In the genomic region with DNA sequence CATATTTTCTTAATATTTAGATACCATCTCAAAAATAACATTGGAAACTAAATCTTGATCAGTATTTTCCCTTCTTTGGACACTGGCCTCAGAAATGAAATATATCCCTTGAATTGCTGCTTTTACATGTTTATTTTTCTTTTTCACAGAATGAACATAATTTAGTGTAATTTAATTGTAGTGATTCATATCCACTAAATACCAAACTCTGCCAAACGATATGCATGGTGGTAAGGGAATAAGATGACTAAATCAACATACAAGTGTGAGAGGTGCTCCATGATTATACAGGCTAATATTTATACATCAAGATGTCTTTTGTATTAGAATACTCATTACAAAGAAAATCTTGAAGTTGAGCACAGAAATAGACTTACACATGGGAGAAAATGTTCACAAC, we compare ENCODE assay signal across 23 cellular contexts.
DNase-seq lines count a peak whose midpoint lies in the region; ATAC-seq, FAIRE-seq and TF ChIP-seq lines count a peak whose summit lies in the region.
"Had no signal": no experiment of that assay in that cellular context is flagged by ENCODE, and none has a peak within 500 bp of the region (broad histone marks: within the 10 kb centered on the region; RNA-seq: fewer than 3 reads in every experiment).

No MANE protein-coding gene starts in this region.

- no peaks in the 10 kb centered on the region for H3K27me3 ChIP-seq in astrocyte (ENCODE audit: insufficient read depth, low read length)
- no peaks in the 10 kb centered on the region for H3K27me3 ChIP-seq in fibroblast of lung (ENCODE audit: control insufficient read depth, insufficient read depth, low read length)
- H3K27me3 ChIP-seq: BE2C had no signal

- no peaks in the 10 kb centered on the region for H3K79me2 ChIP-seq in astrocyte (ENCODE audit: insufficient read depth, low read length)
- no peaks in the 10 kb centered on the region for H3K79me2 ChIP-seq in fibroblast of lung (ENCODE audit: control insufficient read depth, insufficient read depth, low read length)

- H3K4me3 ChIP-seq in astrocyte (ENCODE audit: insufficient read depth, low read depth, low read length) (no peak overlapping the region), fibroblast of lung (replicated peaks in 1 of 4; ENCODE audit: control extremely low read depth in 1 of 4, insufficient read depth in 1 of 4, low read depth in 3 of 4, low read length in 4 of 4) (no peak overlapping the region)

- H3K4me3 Mint-ChIP-seq in HFFc6 (no peak overlapping the region), astrocyte (ENCODE audit: unreplicated experiment) (no peak overlapping the region)
- H3K4me3 Mint-ChIP-seq: CD4-positive, CD25-positive, alpha-beta regulatory T cell; CD8-positive, alpha-beta memory T cell had no signal

- no peaks in the 10 kb centered on the region for H3K27me3 Mint-ChIP-seq in HFFc6 (ENCODE audit: insufficient read depth)
- H3K27me3 Mint-ChIP-seq in astrocyte (ENCODE audit: low read depth, unreplicated experiment): no peaks in the 10 kb centered on the region
- H3K27me3 Mint-ChIP-seq: CD4-positive, CD25-positive, alpha-beta regulatory T cell; CD8-positive, alpha-beta memory T cell had no signal

- H3K9me3 Mint-ChIP-seq in HFFc6: no peaks in the 10 kb centered on the region
- no peaks in the 10 kb centered on the region for H3K9me3 Mint-ChIP-seq in astrocyte (ENCODE audit: unreplicated experiment)

- DNase-seq in EH (ENCODE audit: low read depth): peak; percentile 72
- peak; percentile 6 for DNase-seq in HFFc6
- peak; percentile 30 for DNase-seq in astrocyte (ENCODE audit: low read depth)
- DNase-seq in fibroblast of lung (ENCODE audit: low read depth in 2 of 2): peak; percentile 31 to 41
- no peak for DNase-seq in stimulated activated naive CD4-positive, alpha-beta T cell (lab: John Stamatoyannopoulos, UW)
- no peak for DNase-seq in activated effector memory CD4-positive, alpha-beta T cell treated with anti-CD3 and anti-CD28 coated beads, Interleukin-2, amount 50 U/mL, for 16 hours
- no peak for DNase-seq in GM20000 (ENCODE audit: low spot score)
- DNase-seq: BE2C; C1 segment of cervical spinal cord; CD4-positive, CD25-positive, alpha-beta regulatory T cell; CD8-positive, alpha-beta memory T cell; COR-L47; DMS 273 treated with DMSO at 0.1 percent for 48 hours; DMS53; DND-41; GDM1; GOT3; H7 had no signal

- H3K36me3 Mint-ChIP-seq in HFFc6 (ENCODE audit: low read depth): peaks cover 13% of the 10 kb centered on the region
- no peaks in the 10 kb centered on the region for H3K36me3 Mint-ChIP-seq in astrocyte (ENCODE audit: low read depth, unreplicated experiment)
- H3K36me3 Mint-ChIP-seq: CD4-positive, CD25-positive, alpha-beta regulatory T cell; CD8-positive, alpha-beta memory T cell had no signal

- ATAC-seq in GM21390 (IDR thresholded peaks at IDR 0.05; ENCODE audit: unreplicated experiment): no peak
- ATAC-seq: HCT116 had no signal

- no peak for TF ChIP-seq CTCF in HFFc6 (IDR thresholded peaks at IDR 0.05)
- TF ChIP-seq CTCF in astrocyte (IDR thresholded peaks at IDR 0.05; ENCODE audit: insufficient read depth, low read depth, low read length): no peak
- TF ChIP-seq CTCF in fibroblast of lung (conservative IDR thresholded peaks at IDR 0.05 in 1 of 2, IDR thresholded peaks at IDR 0.05 in 1 of 2; ENCODE audit: low read depth in 1 of 2, low read length in 2 of 2): no peak
- no peak for TF ChIP-seq CTCF in GM20000 (IDR thresholded peaks at IDR 0.05; ENCODE audit: extremely low read depth, missing control alignments)

- H3K4me1 ChIP-seq in astrocyte (ENCODE audit: insufficient read depth, low read length): no peaks in the 10 kb centered on the region
- no peaks in the 10 kb centered on the region for H3K4me1 ChIP-seq in fibroblast of lung (ENCODE audit: control insufficient read depth, extremely low read depth, insufficient read depth, low read length)

- H3K36me3 ChIP-seq in astrocyte (ENCODE audit: insufficient read depth, low read length) (no peaks in the 10 kb centered on the region), fibroblast of lung (ENCODE audit: control insufficient read depth, insufficient read depth, low read length) (no peaks in the 10 kb centered on the region)
- H3K36me3 ChIP-seq: BE2C had no signal

- H2AFZ ChIP-seq in astrocyte (ENCODE audit: low read depth, low read length) (no peak overlapping the region), fibroblast of lung (ENCODE audit: low read length) (no peak overlapping the region)

- H3K4me2 ChIP-seq in astrocyte (ENCODE audit: low read length) (no peak overlapping the region), fibroblast of lung (ENCODE audit: extremely low read depth, insufficient read depth, low read length) (no peak overlapping the region)

- H3K27ac ChIP-seq in astrocyte (ENCODE audit: low read depth, low read length) (no peak overlapping the region), fibroblast of lung (ENCODE audit: insufficient read depth, low read length) (no peak overlapping the region)

- no peak for FAIRE-seq in astrocyte (lab: Jason Lieb, UNC)
- FAIRE-seq: GM12892, GM18507, HTR-8/SVneo had no signal

- peaks cover 23% of the 10 kb centered on the region for H3K4me1 Mint-ChIP-seq in HFFc6 (ENCODE audit: low read depth)
- no peaks in the 10 kb centered on the region for H3K4me1 Mint-ChIP-seq in astrocyte (ENCODE audit: low read depth, unreplicated experiment)
- H3K4me1 Mint-ChIP-seq: CD4-positive, CD25-positive, alpha-beta regulatory T cell; CD8-positive, alpha-beta memory T cell had no signal

- no peak overlapping the region for H3K9ac ChIP-seq in astrocyte (ENCODE audit: low read length)
- H3K9ac ChIP-seq in fibroblast of lung (ENCODE audit: insufficient read depth, low read length): no peak overlapping the region

- H3K27ac Mint-ChIP-seq in HFFc6: 0 out of 2 replicates have a peak overlapping the region, but pooled peaks have one; percentile 24
- no peak overlapping the region for H3K27ac Mint-ChIP-seq in astrocyte (ENCODE audit: unreplicated experiment)
- H3K27ac Mint-ChIP-seq: CD4-positive, CD25-positive, alpha-beta regulatory T cell; CD8-positive, alpha-beta memory T cell had no signal

- H4K20me1 ChIP-seq in astrocyte (ENCODE audit: insufficient read depth, low read length) (no peaks in the 10 kb centered on the region), fibroblast of lung (ENCODE audit: control insufficient read depth, extremely low read depth, insufficient read depth, low read length) (no peaks in the 10 kb centered on the region)

- H3K9me3 ChIP-seq in astrocyte (ENCODE audit: insufficient read depth, low read depth, low read length) (no peaks in the 10 kb centered on the region), fibroblast of lung (ENCODE audit: control insufficient read depth, insufficient read depth, low read depth, low read length) (no peaks in the 10 kb centered on the region)
- H3K9me3 ChIP-seq: BE2C had no signal

Comparison
In these comparisons a context has a peak if more than half of its experiments do, and no peak if none do; other contexts are left out.
1. DNase-seq: peak in EH (single experiment), HFFc6 (single experiment), astrocyte (single experiment) and fibroblast of lung (2 of 2); none in stimulated activated naive CD4-positive, alpha-beta T cell (0 of 6), activated effector memory CD4-positive, alpha-beta T cell treated with anti-CD3 and anti-CD28 coated beads, Interleukin-2, amount 50 U/mL, for 16 hours (single experiment) and GM20000 (single experiment).